In genomic region chr11:64275031-64275800, GRCh38 we compare ENCODE assay signal across 1 cellular context.
TF ChIP-seq lines count a peak whose summit lies in the region.

No MANE protein-coding gene starts in this region.

TF ChIP-seq in H1, 55 proteins besides CTCF, POLR2A, EP300 and RAD21:
- TF ChIP-seq TAF7 (optimal IDR thresholded peaks at IDR 0.05; ENCODE audit: borderline replicate concordance, low read depth, low read length) (no peak), RXRA (IDR thresholded peaks at IDR 0.05; ENCODE audit: insufficient read depth, low read depth, low read length) (no peak), TAF1 (IDR thresholded peaks at IDR 0.05; ENCODE audit: low read depth, low read length) (no peak), CBX8 (IDR thresholded peaks at IDR 0.05; ENCODE audit: borderline replicate concordance, low read depth, low read length) (no peak), RNF2 (IDR thresholded peaks at IDR 0.05; ENCODE audit: borderline replicate concordance, low read depth, low read length, missing control alignments, poor library complexity, severe bottlenecking) (no peak), EZH2 (IDR thresholded peaks at IDR 0.05; ENCODE audit: low read depth, low read length, severe bottlenecking) (no peak), TEAD4 (IDR thresholded peaks at IDR 0.05; ENCODE audit: low read depth, low read length) (no peak), GABPA (IDR thresholded peaks at IDR 0.05; ENCODE audit: borderline replicate concordance, insufficient read depth, low read length) (no peak), SIX5 (IDR thresholded peaks at IDR 0.05; ENCODE audit: low read depth, low read length) (no peak), CEBPB (IDR thresholded peaks at IDR 0.05; ENCODE audit: low read depth, low read length) (no peak), SP2 (IDR thresholded peaks at IDR 0.05; ENCODE audit: low read length) (no peak), NRF1 (IDR thresholded peaks at IDR 0.05; ENCODE audit: low read depth, low read length) (no peak), TBP (IDR thresholded peaks at IDR 0.05; ENCODE audit: low read depth, low read length) (no peak), RFX5 (IDR thresholded peaks at IDR 0.05; ENCODE audit: borderline replicate concordance, low read depth, low read length) (no peak), E2F6 (IDR thresholded peaks at IDR 0.05) (no peak), KDM4A (IDR thresholded peaks at IDR 0.05; ENCODE audit: low read depth, low read length, severe bottlenecking) (no peak), CHD2 (IDR thresholded peaks at IDR 0.05; ENCODE audit: low read length) (no peak)
- TF ChIP-seq, protein P1, sequence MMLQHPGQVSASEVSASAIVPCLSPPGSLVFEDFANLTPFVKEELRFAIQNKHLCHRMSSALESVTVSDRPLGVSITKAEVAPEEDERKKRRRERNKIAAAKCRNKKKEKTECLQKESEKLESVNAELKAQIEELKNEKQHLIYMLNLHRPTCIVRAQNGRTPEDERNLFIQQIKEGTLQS (IDR thresholded peaks at IDR 0.05; ENCODE audit: insufficient read depth, low read depth, low read length), result no peak
